In genomic region chr15:58748787-58749531, GRCh38 we compare ENCODE assay signal across 2 cellular contexts.
TF ChIP-seq lines count a peak whose summit lies in the region.

No MANE protein-coding gene starts in this region.

TF ChIP-seq in IMR-90, 13 proteins besides CTCF, POLR2A, EP300 and RAD21:
- no peak for TF ChIP-seq RFX5 (IDR thresholded peaks at IDR 0.05; ENCODE audit: low read depth, low read length)
- TF ChIP-seq NFE2L2 (IDR thresholded peaks at IDR 0.05; ENCODE audit: low read depth, low read length) = no peak
- no peak for TF ChIP-seq FOS (IDR thresholded peaks at IDR 0.05; ENCODE audit: low read depth, low read length)
- TF ChIP-seq MXI1 (IDR thresholded peaks at IDR 0.05; ENCODE audit: borderline replicate concordance, low read depth, low read length) = peak; percentile 31; the same call in 1 of the 2 replicates
- no peak for TF ChIP-seq BHLHE40 (IDR thresholded peaks at IDR 0.05; ENCODE audit: low read depth, low read length)
- TF ChIP-seq RCOR1 (IDR thresholded peaks at IDR 0.05; ENCODE audit: insufficient replicate concordance, low read length) = no peak

TF ChIP-seq in GM12878, 131 proteins besides CTCF, POLR2A, EP300 and RAD21:
- TF ChIP-seq ZBTB40 (IDR thresholded peaks at IDR 0.05; ENCODE audit: borderline replicate concordance) (no peak), PKNOX1 (IDR thresholded peaks at IDR 0.05) (no peak), IKZF2 (IDR thresholded peaks at IDR 0.05) (no peak), SIX5 (IDR thresholded peaks at IDR 0.05; ENCODE audit: low read depth, low read length, severe bottlenecking) (no peak), SMARCA5 (IDR thresholded peaks at IDR 0.05) (0 out of 2 replicates have a peak, but pooled peaks have one; percentile 76), KAT2A (conservative IDR thresholded peaks at IDR 0.05; ENCODE audit: control insufficient read depth, low read depth, low read length) (no peak), ZNF687 (IDR thresholded peaks at IDR 0.05) (0 out of 2 replicates have a peak, but pooled peaks have one; percentile 25), YY1 (IDR thresholded peaks at IDR 0.05; ENCODE audit: low read depth, low read length) (0 out of 2 replicates have a peak, but pooled peaks have one; percentile 4), NBN (IDR thresholded peaks at IDR 0.05) (0 out of 2 replicates have a peak, but pooled peaks have one; percentile 3), SKIL (IDR thresholded peaks at IDR 0.05; ENCODE audit: low read depth, poor library complexity, severe bottlenecking) (no peak), ZSCAN29 (IDR thresholded peaks at IDR 0.05) (0 out of 2 replicates have a peak, but pooled peaks have one; percentile 12), POLR2AphosphoS5 (IDR thresholded peaks at IDR 0.05; ENCODE audit: low read length) (peak; percentile 20; the same call in 1 of the 2 replicates), SMAD5 (IDR thresholded peaks at IDR 0.05; ENCODE audit: low read depth) (no peak), SREBF1 (IDR thresholded peaks at IDR 0.05; ENCODE audit: low read length) (no peak), CBX3 (IDR thresholded peaks at IDR 0.05; ENCODE audit: borderline replicate concordance, low read depth) (no peak), SIN3A (IDR thresholded peaks at IDR 0.05; ENCODE audit: low read depth, low read length) (0 out of 2 replicates have a peak, but pooled peaks have one; percentile 20), FOXM1 (IDR thresholded peaks at IDR 0.05; ENCODE audit: low read depth, low read length) (no peak), CHD2 (IDR thresholded peaks at IDR 0.05; ENCODE audit: borderline replicate concordance, low read depth, low read length) (no peak), LARP7 (IDR thresholded peaks at IDR 0.05) (peak; percentile 99), TBL1XR1 (IDR thresholded peaks at IDR 0.05; ENCODE audit: low read depth, low read length) (no peak), NR2F1 (conservative IDR thresholded peaks at IDR 0.05) (0 out of 2 replicates have a peak, but pooled peaks have one; percentile 41), MXI1 (IDR thresholded peaks at IDR 0.05; ENCODE audit: low read depth, low read length) (peak; percentile 31), GATAD2B (conservative IDR thresholded peaks at IDR 0.05; ENCODE audit: low read depth) (peak; percentile 86), DPF2 (IDR thresholded peaks at IDR 0.05) (peak; percentile 71; the same call in 1 of the 2 replicates), RBBP5 (conservative IDR thresholded peaks at IDR 0.05) (no peak), ASH2L (IDR thresholded peaks at IDR 0.05; ENCODE audit: borderline replicate concordance, low read depth) (0 out of 2 replicates have a peak, but pooled peaks have one; percentile 19), RELA (IDR thresholded peaks at IDR 0.05; ENCODE audit: borderline replicate concordance, partially characterized antibody) (no peak), CBX5 (IDR thresholded peaks at IDR 0.05; ENCODE audit: low read depth) (0 out of 2 replicates have a peak, but pooled peaks have one; percentile 7), NKRF (conservative IDR thresholded peaks at IDR 0.05) (peak; percentile 83; the same call in 1 of the 2 replicates), BHLHE40 (IDR thresholded peaks at IDR 0.05; ENCODE audit: borderline replicate concordance in 1 of 2, low read depth in 2 of 2, low read length in 1 of 2) (peak in 1 of 2 experiments; percentile 11; a peak in 1 of 4 replicates), ZNF24 (IDR thresholded peaks at IDR 0.05) (no peak), RB1 (IDR thresholded peaks at IDR 0.05; ENCODE audit: borderline replicate concordance) (no peak)
